ENCODE assay signal across 5 cellular contexts in the genomic region with DNA sequence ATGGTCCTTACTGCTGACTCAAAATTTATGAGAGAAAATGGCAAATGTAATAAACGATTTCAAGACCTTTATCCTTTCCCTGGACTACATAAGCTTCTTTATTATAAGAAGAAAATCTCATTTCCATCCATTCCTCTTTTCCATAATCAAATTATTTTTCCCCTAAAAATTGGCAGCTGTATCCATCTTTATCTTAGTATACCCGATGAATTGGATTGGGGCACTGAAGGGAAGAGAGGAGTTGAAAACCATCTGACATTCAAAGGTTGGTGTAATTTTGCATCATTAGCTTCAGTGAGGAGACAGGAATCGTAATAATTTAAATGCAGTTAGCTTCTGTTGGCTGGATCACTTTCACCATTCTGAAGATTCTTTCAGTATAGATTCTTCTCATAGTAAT.
"Had no signal": no experiment of that assay in that cellular context is flagged by ENCODE, and none has a peak within 500 bp of the region (broad histone marks: within the 10 kb centered on the region; RNA-seq: fewer than 3 reads in every experiment).

No MANE protein-coding gene starts in this region.

- ATAC-seq: GM23338, K562 had no signal

- H3K4me3 Mint-ChIP-seq: GM23338, H9 had no signal

- DNase-seq: H9, HCEC 1CT, IMR-90 had no signal

- H3K27ac Mint-ChIP-seq: GM23338, H9 had no signal

- H3K4me1 Mint-ChIP-seq: GM23338, H9 had no signal
